Comparison of ENCODE assay signal across 1 cellular context in the genomic region with DNA sequence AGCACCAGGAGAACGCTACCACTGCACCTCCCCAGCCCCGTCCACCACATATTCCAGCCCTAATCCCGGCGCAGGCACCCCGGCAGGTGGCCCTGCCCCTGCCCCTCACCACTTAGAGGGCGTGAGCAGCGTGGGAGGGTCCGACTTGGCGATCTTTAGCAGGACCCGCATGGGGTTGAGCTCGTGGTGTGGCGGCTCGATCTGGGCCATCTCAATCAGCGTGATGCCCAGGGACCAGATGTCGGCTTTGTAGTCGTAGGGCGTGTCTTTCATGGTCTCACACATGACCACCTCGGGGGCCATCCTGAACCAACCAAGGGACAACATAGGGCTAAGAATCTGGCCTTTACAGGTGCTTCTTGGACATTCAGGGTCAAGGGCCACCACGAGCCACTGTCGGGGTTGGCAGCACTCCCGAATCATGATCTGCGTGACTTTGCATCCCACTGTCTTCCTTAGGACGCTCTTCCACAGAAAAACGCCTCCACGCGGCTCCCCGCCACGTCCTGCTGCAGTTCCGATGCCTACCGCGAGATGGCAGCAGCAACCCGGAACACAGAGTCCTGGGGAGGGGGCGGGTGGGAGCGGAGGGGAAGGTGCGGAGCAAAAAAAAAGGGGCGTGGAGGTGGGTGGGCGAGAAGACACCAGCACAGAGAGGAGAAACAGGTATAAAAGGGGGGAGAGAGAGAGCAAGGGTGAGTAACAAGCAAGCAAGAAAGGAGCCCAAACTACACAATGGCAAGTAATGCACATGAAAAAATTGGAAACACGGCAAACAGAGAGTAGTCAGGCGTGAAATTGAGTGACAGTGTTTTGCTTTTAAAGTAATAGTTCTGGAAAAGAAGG.
A peak's percentile ranks its signal among the peaks of the same experiment; 100 is the strongest.
TF ChIP-seq lines count a peak whose summit lies in the region.

No MANE protein-coding gene starts in this region.

TF ChIP-seq in HepG2, 621 proteins besides CTCF, POLR2A, EP300 and RAD21 (continued from another document and continues in another):
- TF ChIP-seq, protein P1, sequence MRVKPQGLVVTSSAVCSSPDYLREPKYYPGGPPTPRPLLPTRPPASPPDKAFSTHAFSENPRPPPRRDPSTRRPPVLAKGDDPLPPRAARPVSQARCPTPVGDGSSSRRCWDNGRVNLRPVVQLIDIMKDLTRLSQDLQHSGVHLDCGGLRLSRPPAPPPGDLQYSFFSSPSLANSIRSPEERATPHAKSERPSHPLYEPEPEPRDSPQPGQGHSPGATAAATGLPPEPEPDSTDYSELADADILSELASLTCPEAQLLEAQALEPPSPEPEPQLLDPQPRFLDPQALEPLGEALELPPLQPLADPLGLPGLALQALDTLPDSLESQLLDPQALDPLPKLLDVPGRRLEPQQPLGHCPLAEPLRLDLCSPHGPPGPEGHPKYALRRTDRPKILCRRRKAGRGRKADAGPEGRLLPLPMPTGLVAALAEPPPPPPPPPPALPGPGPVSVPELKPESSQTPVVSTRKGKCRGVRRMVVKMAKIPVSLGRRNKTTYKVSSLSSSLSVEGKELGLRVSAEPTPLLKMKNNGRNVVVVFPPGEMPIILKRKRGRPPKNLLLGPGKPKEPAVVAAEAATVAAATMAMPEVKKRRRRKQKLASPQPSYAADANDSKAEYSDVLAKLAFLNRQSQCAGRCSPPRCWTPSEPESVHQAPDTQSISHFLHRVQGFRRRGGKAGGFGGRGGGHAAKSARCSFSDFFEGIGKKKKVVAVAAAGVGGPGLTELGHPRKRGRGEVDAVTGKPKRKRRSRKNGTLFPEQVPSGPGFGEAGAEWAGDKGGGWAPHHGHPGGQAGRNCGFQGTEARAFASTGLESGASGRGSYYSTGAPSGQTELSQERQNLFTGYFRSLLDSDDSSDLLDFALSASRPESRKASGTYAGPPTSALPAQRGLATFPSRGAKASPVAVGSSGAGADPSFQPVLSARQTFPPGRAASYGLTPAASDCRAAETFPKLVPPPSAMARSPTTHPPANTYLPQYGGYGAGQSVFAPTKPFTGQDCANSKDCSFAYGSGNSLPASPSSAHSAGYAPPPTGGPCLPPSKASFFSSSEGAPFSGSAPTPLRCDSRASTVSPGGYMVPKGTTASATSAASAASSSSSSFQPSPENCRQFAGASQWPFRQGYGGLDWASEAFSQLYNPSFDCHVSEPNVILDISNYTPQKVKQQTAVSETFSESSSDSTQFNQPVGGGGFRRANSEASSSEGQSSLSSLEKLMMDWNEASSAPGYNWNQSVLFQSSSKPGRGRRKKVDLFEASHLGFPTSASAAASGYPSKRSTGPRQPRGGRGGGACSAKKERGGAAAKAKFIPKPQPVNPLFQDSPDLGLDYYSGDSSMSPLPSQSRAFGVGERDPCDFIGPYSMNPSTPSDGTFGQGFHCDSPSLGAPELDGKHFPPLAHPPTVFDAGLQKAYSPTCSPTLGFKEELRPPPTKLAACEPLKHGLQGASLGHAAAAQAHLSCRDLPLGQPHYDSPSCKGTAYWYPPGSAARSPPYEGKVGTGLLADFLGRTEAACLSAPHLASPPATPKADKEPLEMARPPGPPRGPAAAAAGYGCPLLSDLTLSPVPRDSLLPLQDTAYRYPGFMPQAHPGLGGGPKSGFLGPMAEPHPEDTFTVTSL (CRISPR knock-in tag; IDR thresholded peaks at IDR 0.05; ENCODE audit: borderline replicate concordance) = no peak
- TF ChIP-seq THAP11 (CRISPR knock-in tag; IDR thresholded peaks at IDR 0.05) (peak; percentile 72), ATAD3A (CRISPR knock-in tag; IDR thresholded peaks at IDR 0.05) (no peak), KLF16 (CRISPR knock-in tag; IDR thresholded peaks at IDR 0.05) (0 out of 4 replicates have a peak, but pooled peaks of 1 of the 2 experiments have one; percentile 22), ZNF678 (CRISPR knock-in tag; IDR thresholded peaks at IDR 0.05) (no peak), SMYD3 (CRISPR knock-in tag; IDR thresholded peaks at IDR 0.05) (no peak), ZNF350 (CRISPR knock-in tag; IDR thresholded peaks at IDR 0.05; ENCODE audit: borderline replicate concordance, low read depth) (peak; percentile 36; the same call in 1 of the 2 replicates), PPARG (CRISPR knock-in tag; conservative IDR thresholded peaks at IDR 0.05) (no peak), SALL1 (CRISPR knock-in tag; IDR thresholded peaks at IDR 0.05) (peak; percentile 32; the same call in 1 of the 2 replicates), CENPT (CRISPR knock-in tag; IDR thresholded peaks at IDR 0.05; ENCODE audit: low read depth) (no peak), ATM (IDR thresholded peaks at IDR 0.05; ENCODE audit: borderline replicate concordance) (no peak), U2AF1 (optimal IDR thresholded peaks at IDR 0.05; ENCODE audit: low read depth, low read length) (no peak), EHMT2 (IDR thresholded peaks at IDR 0.05; ENCODE audit: borderline replicate concordance, low read depth, low read length) (no peak), ZNF766 (CRISPR knock-in tag; IDR thresholded peaks at IDR 0.05; ENCODE audit: borderline replicate concordance) (no peak), ZNF605 (CRISPR knock-in tag; IDR thresholded peaks at IDR 0.05) (0 out of 2 replicates have a peak, but pooled peaks have one; percentile 42), HDAC1 (CRISPR knock-in tag; IDR thresholded peaks at IDR 0.05) (0 out of 2 replicates have a peak, but pooled peaks have one; percentile 22), NFE2L2 (IDR thresholded peaks at IDR 0.05; ENCODE audit: low read length) (no peak), NFKB2 (CRISPR knock-in tag; IDR thresholded peaks at IDR 0.05; ENCODE audit: borderline replicate concordance) (no peak), SMC3 (IDR thresholded peaks at IDR 0.05; ENCODE audit: low read length) (peak; percentile 47; the same call in 1 of the 2 replicates), KDM5A (IDR thresholded peaks at IDR 0.05; ENCODE audit: borderline replicate concordance, low read length) (no peak), CEBPB (IDR thresholded peaks at IDR 0.05; ENCODE audit: borderline replicate concordance, low read depth, low read length) (no peak), ZSCAN30 (CRISPR knock-in tag; IDR thresholded peaks at IDR 0.05) (no peak), KMT2A (CRISPR knock-in tag; IDR thresholded peaks at IDR 0.05) (no peak), SAP130 (CRISPR knock-in tag; IDR thresholded peaks at IDR 0.05; ENCODE audit: low read depth) (0 out of 2 replicates have a peak, but pooled peaks have one; percentile 21), MAZ (IDR thresholded peaks at IDR 0.05; ENCODE audit: borderline replicate concordance, low read depth, low read length) (peak; percentile 88; the same call in 1 of the 2 replicates), MAZ (CRISPR knock-in tag; IDR thresholded peaks at IDR 0.05; ENCODE audit: low read depth) (peak; percentile 51; the same call in 1 of the 2 replicates), KAT7 (CRISPR knock-in tag; IDR thresholded peaks at IDR 0.05; ENCODE audit: borderline replicate concordance) (no peak), ZNF317 (CRISPR knock-in tag; IDR thresholded peaks at IDR 0.05) (no peak), ZFP82 (CRISPR knock-in tag; IDR thresholded peaks at IDR 0.05; ENCODE audit: borderline replicate concordance) (0 out of 2 replicates have a peak, but pooled peaks have one; percentile 41), TAF15 (IDR thresholded peaks at IDR 0.05; ENCODE audit: low read depth, low read length, poor library complexity, severe bottlenecking) (no peak), GATAD2A (CRISPR knock-in tag; IDR thresholded peaks at IDR 0.05) (0 out of 2 replicates have a peak, but pooled peaks have one; percentile 25), ZNF20 (CRISPR knock-in tag; IDR thresholded peaks at IDR 0.05) (no peak)
- TF ChIP-seq, protein P2, sequence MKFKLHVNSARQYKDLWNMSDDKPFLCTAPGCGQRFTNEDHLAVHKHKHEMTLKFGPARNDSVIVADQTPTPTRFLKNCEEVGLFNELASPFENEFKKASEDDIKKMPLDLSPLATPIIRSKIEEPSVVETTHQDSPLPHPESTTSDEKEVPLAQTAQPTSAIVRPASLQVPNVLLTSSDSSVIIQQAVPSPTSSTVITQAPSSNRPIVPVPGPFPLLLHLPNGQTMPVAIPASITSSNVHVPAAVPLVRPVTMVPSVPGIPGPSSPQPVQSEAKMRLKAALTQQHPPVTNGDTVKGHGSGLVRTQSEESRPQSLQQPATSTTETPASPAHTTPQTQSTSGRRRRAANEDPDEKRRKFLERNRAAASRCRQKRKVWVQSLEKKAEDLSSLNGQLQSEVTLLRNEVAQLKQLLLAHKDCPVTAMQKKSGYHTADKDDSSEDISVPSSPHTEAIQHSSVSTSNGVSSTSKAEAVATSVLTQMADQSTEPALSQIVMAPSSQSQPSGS (CRISPR knock-in tag; IDR thresholded peaks at IDR 0.05) = 0 out of 2 replicates have a peak, but pooled peaks have one; percentile 32
- TF ChIP-seq, protein P3, sequence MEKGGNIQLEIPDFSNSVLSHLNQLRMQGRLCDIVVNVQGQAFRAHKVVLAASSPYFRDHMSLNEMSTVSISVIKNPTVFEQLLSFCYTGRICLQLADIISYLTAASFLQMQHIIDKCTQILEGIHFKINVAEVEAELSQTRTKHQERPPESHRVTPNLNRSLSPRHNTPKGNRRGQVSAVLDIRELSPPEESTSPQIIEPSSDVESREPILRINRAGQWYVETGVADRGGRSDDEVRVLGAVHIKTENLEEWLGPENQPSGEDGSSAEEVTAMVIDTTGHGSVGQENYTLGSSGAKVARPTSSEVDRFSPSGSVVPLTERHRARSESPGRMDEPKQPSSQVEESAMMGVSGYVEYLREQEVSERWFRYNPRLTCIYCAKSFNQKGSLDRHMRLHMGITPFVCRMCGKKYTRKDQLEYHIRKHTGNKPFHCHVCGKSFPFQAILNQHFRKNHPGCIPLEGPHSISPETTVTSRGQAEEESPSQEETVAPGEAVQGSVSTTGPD (CRISPR knock-in tag; IDR thresholded peaks at IDR 0.05) = no peak
- TF ChIP-seq, protein P4, sequence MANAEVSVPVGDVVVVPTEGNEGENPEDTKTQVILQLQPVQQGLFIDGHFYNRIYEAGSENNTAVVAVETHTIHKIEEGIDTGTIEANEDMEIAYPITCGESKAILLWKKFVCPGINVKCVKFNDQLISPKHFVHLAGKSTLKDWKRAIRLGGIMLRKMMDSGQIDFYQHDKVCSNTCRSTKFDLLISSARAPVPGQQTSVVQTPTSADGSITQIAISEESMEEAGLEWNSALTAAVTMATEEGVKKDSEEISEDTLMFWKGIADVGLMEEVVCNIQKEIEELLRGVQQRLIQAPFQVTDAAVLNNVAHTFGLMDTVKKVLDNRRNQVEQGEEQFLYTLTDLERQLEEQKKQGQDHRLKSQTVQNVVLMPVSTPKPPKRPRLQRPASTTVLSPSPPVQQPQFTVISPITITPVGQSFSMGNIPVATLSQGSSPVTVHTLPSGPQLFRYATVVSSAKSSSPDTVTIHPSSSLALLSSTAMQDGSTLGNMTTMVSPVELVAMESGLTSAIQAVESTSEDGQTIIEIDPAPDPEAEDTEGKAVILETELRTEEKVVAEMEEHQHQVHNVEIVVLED (CRISPR knock-in tag; IDR thresholded peaks at IDR 0.05; ENCODE audit: borderline replicate concordance) = no peak
- TF ChIP-seq, protein P5, sequence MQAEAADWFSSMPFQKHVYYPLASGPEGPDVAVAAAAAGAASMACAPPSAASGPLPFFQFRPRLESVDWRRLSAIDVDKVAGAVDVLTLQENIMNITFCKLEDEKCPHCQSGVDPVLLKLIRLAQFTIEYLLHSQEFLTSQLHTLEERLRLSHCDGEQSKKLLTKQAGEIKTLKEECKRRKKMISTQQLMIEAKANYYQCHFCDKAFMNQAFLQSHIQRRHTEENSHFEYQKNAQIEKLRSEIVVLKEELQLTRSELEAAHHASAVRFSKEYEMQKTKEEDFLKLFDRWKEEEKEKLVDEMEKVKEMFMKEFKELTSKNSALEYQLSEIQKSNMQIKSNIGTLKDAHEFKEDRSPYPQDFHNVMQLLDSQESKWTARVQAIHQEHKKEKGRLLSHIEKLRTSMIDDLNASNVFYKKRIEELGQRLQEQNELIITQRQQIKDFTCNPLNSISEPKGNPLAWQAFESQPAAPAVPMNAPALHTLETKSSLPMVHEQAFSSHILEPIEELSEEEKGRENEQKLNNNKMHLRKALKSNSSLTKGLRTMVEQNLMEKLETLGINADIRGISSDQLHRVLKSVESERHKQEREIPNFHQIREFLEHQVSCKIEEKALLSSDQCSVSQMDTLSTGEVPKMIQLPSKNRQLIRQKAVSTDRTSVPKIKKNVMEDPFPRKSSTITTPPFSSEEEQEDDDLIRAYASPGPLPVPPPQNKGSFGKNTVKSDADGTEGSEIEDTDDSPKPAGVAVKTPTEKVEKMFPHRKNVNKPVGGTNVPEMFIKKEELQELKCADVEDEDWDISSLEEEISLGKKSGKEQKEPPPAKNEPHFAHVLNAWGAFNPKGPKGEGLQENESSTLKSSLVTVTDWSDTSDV (CRISPR knock-in tag; IDR thresholded peaks at IDR 0.05) = 0 out of 2 replicates have a peak, but pooled peaks have one; percentile 26
- TF ChIP-seq, protein P6, sequence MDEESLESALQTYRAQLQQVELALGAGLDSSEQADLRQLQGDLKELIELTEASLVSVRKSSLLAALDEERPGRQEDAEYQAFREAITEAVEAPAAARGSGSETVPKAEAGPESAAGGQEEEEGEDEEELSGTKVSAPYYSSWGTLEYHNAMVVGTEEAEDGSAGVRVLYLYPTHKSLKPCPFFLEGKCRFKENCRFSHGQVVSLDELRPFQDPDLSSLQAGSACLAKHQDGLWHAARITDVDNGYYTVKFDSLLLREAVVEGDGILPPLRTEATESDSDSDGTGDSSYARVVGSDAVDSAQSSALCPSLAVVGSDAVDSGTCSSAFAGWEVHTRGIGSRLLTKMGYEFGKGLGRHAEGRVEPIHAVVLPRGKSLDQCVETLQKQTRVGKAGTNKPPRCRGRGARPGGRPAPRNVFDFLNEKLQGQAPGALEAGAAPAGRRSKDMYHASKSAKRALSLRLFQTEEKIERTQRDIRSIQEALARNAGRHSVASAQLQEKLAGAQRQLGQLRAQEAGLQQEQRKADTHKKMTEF (CRISPR knock-in tag; IDR thresholded peaks at IDR 0.05) = no peak
- TF ChIP-seq, protein P7, sequence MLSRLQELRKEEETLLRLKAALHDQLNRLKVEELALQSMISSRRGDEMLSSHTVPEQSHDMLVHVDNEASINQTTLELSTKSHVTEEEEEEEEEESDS (CRISPR knock-in tag; IDR thresholded peaks at IDR 0.05; ENCODE audit: borderline replicate concordance) = no peak
- TF ChIP-seq, protein P8, sequence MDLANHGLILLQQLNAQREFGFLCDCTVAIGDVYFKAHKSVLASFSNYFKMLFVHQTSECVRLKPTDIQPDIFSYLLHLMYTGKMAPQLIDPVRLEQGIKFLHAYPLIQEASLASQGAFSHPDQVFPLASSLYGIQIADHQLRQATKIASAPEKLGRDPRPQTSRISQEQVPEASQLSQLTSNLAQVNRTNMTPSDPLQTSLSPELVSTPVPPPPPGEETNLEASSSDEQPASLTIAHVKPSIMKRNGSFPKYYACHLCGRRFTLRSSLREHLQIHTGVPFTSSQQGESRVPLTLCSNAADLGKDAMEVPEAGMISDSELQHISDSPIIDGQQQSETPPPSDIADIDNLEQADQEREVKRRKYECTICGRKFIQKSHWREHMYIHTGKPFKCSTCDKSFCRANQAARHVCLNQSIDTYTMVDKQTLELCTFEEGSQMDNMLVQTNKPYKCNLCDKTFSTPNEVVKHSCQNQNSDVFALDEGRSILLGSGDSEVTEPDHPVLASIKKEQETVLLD (CRISPR knock-in tag; IDR thresholded peaks at IDR 0.05; ENCODE audit: low read depth) = no peak
